In genomic region chr18:37343542-37343851, GRCh38 we compare ENCODE assay signal across 15 cellular contexts.
DNase-seq lines count a peak whose midpoint lies in the region; ATAC-seq and TF ChIP-seq lines count a peak whose summit lies in the region.
"Had no signal": no experiment of that assay in that cellular context is flagged by ENCODE, and none has a peak within 500 bp of the region (broad histone marks: within the 10 kb centered on the region; RNA-seq: fewer than 3 reads in every experiment).

No MANE protein-coding gene starts in this region.

- H2BK20ac ChIP-seq in IMR-90 (ENCODE audit: low read depth, low read length), result no peak overlapping the region

- H3K36me3 ChIP-seq in IMR-90 (ENCODE audit: control insufficient read depth, insufficient read depth, low read length), result no peaks in the 10 kb centered on the region
- H3K36me3 ChIP-seq: uterus had no signal

- CTCF ChIA-PET in IMR-90 (lab: Yijun Ruan, JAX), result interaction anchor here (0.6 to 1.9 kb wide), 7 partner anchors 9 to 881 kb away, joined by 3 to 5 read pairs (median 3); no protein-coding TSS in a partner anchor

- TF ChIP-seq CTCF in IMR-90 (conservative IDR thresholded peaks at IDR 0.05; ENCODE audit: low read depth, low read length) (no peak), brain (conservative IDR thresholded peaks at IDR 0.05) (peak in 1 of 2 experiments; percentile 9)

- H2AK5ac ChIP-seq in IMR-90 (ENCODE audit: low read depth, low read length), result no peak overlapping the region

- H3K4me1 ChIP-seq in IMR-90 (ENCODE audit: control insufficient read depth, insufficient read depth, low read length), result no peaks in the 10 kb centered on the region
- H3K4me1 ChIP-seq: uterus had no signal

- no peak overlapping the region for H3K56ac ChIP-seq in IMR-90 (ENCODE audit: extremely low read depth, insufficient read depth, low read length)

- H3K4ac ChIP-seq in IMR-90 (ENCODE audit: low read depth, low read length), result no peak overlapping the region

- H4K20me1 ChIP-seq in IMR-90 (ENCODE audit: insufficient read depth, low read length), result no peaks in the 10 kb centered on the region

- H3K14ac ChIP-seq in IMR-90 (replicated peaks; ENCODE audit: low read depth, low read length), result no peak overlapping the region

- H3K18ac ChIP-seq in IMR-90 (ENCODE audit: low read depth, low read length), result no peak overlapping the region

- H2AFZ ChIP-seq in IMR-90 (replicated peaks; ENCODE audit: low read length, poor library complexity), result peak overlapping the region; percentile 44

- no peak overlapping the region for H2BK5ac ChIP-seq in IMR-90 (ENCODE audit: low read depth, low read length, poor library complexity, severe bottlenecking)

- no peak overlapping the region for H2BK120ac ChIP-seq in IMR-90 (ENCODE audit: low read depth, low read length)

- H3K4me3 ChIP-seq in IMR-90 (ENCODE audit: insufficient read depth, low read depth, low read length), result no peak overlapping the region
- H3K4me3 ChIP-seq: uterus had no signal

- H2BK15ac ChIP-seq in IMR-90 (ENCODE audit: low read depth, low read length), result no peak overlapping the region

- peak overlapping the region; percentile 85 for H2AK9ac ChIP-seq in IMR-90 (replicated peaks; ENCODE audit: low read depth, low read length, poor library complexity)

- 29% methylated on average over 6 of the region's 7 CpGs; no CpG with 5 or more reads in 1 of the 2 experiments for WGBS in IMR-90 (ENCODE audit: extremely low coverage in 2 of 2, insufficient read length in 1 of 2), 2 experiments

- in situ Hi-C loops in IMR-90 (cut with MboI; ENCODE audit: low sequenced_read_pairs), result no loop called here

- H3K27ac ChIP-seq in IMR-90 (ENCODE audit: insufficient read depth, low read length), result no peak overlapping the region
- H3K27ac ChIP-seq: uterus had no signal

- no peak overlapping the region for H3K4me3 Mint-ChIP-seq in stimulated activated naive CD8-positive, alpha-beta T cell treated with anti-CD3 and anti-CD28 coated beads, Interleukin-15, amount 100 ng/mL, for 72 hours
- H3K4me3 Mint-ChIP-seq in brain, result no peak overlapping the region
- H3K4me3 Mint-ChIP-seq: activated T-cell treated with anti-CD3 and anti-CD28 coated beads, Interleukin-2, amount 50 U/mL, for 24 hours; naive thymus-derived CD8-positive, alpha-beta T cell; stimulated activated naive CD8-positive, alpha-beta T cell treated with anti-CD3 and anti-CD28 coated beads, Interleukin-15, Interleukin-2, amounts not matched to agents 100 ng/mL and 50 ng/mL, for 24 hours had no signal

- H3K9me3 Mint-ChIP-seq in stimulated activated naive CD8-positive, alpha-beta T cell treated with anti-CD3 and anti-CD28 coated beads, Interleukin-15, amount 100 ng/mL, for 72 hours, result no peaks in the 10 kb centered on the region
- peaks cover 0 to 2% (median 0%) of the 10 kb centered on the region in 5 experiments for H3K9me3 Mint-ChIP-seq in brain
- H3K9me3 Mint-ChIP-seq: activated naive CD4-positive, alpha-beta T cell treated with anti-CD3 and anti-CD28 coated beads, Interleukin-2, amount 50 U/mL, for 72 hours; activated T-cell treated with anti-CD3 and anti-CD28 coated beads, Interleukin-2, amount 50 U/mL, for 24 hours; naive thymus-derived CD8-positive, alpha-beta T cell; stimulated activated naive CD8-positive, alpha-beta T cell treated with anti-CD3 and anti-CD28 coated beads, Interleukin-15, Interleukin-2, amounts not matched to agents 100 ng/mL and 50 ng/mL, for 24 hours had no signal

- no peak for DNase-seq in stimulated activated naive CD8-positive, alpha-beta T cell treated with anti-CD3 and anti-CD28 coated beads, Interleukin-15, amount 100 ng/mL, for 72 hours
- DNase-seq in stimulated activated naive CD8-positive, alpha-beta T cell treated with anti-CD3 and anti-CD28 coated beads, Interleukin-15, Interleukin-2, amounts not matched to agents 100 U/mL and 50 U/mL, for 24 hours, result no peak
- DNase-seq in IMR-90, result no peak
- DNase-seq in activated CD4-positive, alpha-beta T cell treated with anti-CD3 and anti-CD28 coated beads, Interleukin-2, amount 50 U/mL, for 4 hours, result no peak
- DNase-seq in NCI-H446 treated with DMSO at 0.1 percent for 48 hours (lab: John Stamatoyannopoulos, UW), result no peak
- no peak for DNase-seq in ureter (ENCODE audit: low spot score)
- DNase-seq: NCI-H1436 treated with DMSO at 0.1 percent for 48 hours; stimulated activated CD4-positive, alpha-beta T cell treated with anti-CD3 and anti-CD28 coated beads, Interleukin-12 subunit alpha, Interleukin-12 subunit beta, amount 100 ng/mL, for 4 hours; uterus had no signal

- H3K9me3 ChIP-seq in IMR-90 (ENCODE audit: control insufficient read depth, insufficient read depth, low read length), result no peaks in the 10 kb centered on the region
- H3K9me3 ChIP-seq: uterus had no signal

- H3K4me1 Mint-ChIP-seq in stimulated activated naive CD8-positive, alpha-beta T cell treated with anti-CD3 and anti-CD28 coated beads, Interleukin-15, amount 100 ng/mL, for 72 hours, result peaks cover 7% of the 10 kb centered on the region
- peaks cover 71% of the 10 kb centered on the region for H3K4me1 Mint-ChIP-seq in brain

- BruUV-seq in IMR-90 (replicated peaks; lab: Mats Ljungman, UMichigan), result no TSS peak

- no peak for TF ChIP-seq RAD21 in IMR-90 (IDR thresholded peaks at IDR 0.05; ENCODE audit: low read length)

- H3K23ac ChIP-seq in IMR-90 (ENCODE audit: low read depth, low read length), result no peak overlapping the region

- H4K5ac ChIP-seq in IMR-90 (ENCODE audit: low read depth, low read length), result no peak overlapping the region

- dilution Hi-C loops in IMR-90 (cut with HindIII; ENCODE audit: low sequenced_read_pairs, unreplicated experiment), result no loop called here

- H4K91ac ChIP-seq in IMR-90 (ENCODE audit: insufficient read depth, low read depth, low read length), result no peak overlapping the region

- no peaks in the 10 kb centered on the region for H3K36me3 Mint-ChIP-seq in brain
- H3K36me3 Mint-ChIP-seq: activated naive CD4-positive, alpha-beta T cell treated with anti-CD3 and anti-CD28 coated beads, Interleukin-2, amount 50 U/mL, for 72 hours; naive thymus-derived CD8-positive, alpha-beta T cell had no signal

- ATAC-seq in stimulated activated naive CD8-positive, alpha-beta T cell treated with anti-CD3 and anti-CD28 coated beads, Interleukin-15, amount 100 ng/mL, for 72 hours, result peak; percentile 8
- no peak for ATAC-seq in stimulated activated naive CD8-positive, alpha-beta T cell treated with anti-CD3 and anti-CD28 coated beads, Interleukin-15, Interleukin-2, amounts not matched to agents 100 U/mL and 50 U/mL, for 24 hours
- ATAC-seq in IMR-90 (ENCODE audit: low read depth) (peak; percentile 38; the same call in 1 of the 2 replicates), GM21717 (IDR thresholded peaks at IDR 0.05; ENCODE audit: unreplicated experiment) (no peak)

- TF ChIP-seq POLR2A in IMR-90 (IDR thresholded peaks at IDR 0.05; ENCODE audit: low read depth, low read length), result no peak

- H3K27me3 Mint-ChIP-seq in stimulated activated naive CD8-positive, alpha-beta T cell treated with anti-CD3 and anti-CD28 coated beads, Interleukin-15, amount 100 ng/mL, for 72 hours, result peaks cover 45% of the 10 kb centered on the region
- no peaks in the 10 kb centered on the region for H3K27me3 Mint-ChIP-seq in brain

- H4K8ac ChIP-seq in IMR-90 (ENCODE audit: low read depth in 2 of 2, low read length in 2 of 2), result no peak overlapping the region

- H3K27me3 ChIP-seq in IMR-90 (ENCODE audit: control insufficient read depth, insufficient read depth, low read length), result peaks cover 15% of the 10 kb centered on the region; the same call in 1 of the 2 replicates
- H3K27me3 ChIP-seq: uterus had no signal

- H3K4me2 ChIP-seq in IMR-90 (ENCODE audit: low read depth, low read length), result no peak overlapping the region

- no peak overlapping the region for H3K27ac Mint-ChIP-seq in stimulated activated naive CD8-positive, alpha-beta T cell treated with anti-CD3 and anti-CD28 coated beads, Interleukin-15, amount 100 ng/mL, for 72 hours
- peak overlapping the region; percentile 32 to 83 (median 65) for H3K27ac Mint-ChIP-seq in brain
- H3K27ac Mint-ChIP-seq: activated naive CD4-positive, alpha-beta T cell treated with anti-CD3 and anti-CD28 coated beads, Interleukin-2, amount 50 U/mL, for 72 hours; activated T-cell treated with anti-CD3 and anti-CD28 coated beads, Interleukin-2, amount 50 U/mL, for 24 hours; stimulated activated naive CD8-positive, alpha-beta T cell treated with anti-CD3 and anti-CD28 coated beads, Interleukin-15, Interleukin-2, amounts not matched to agents 100 ng/mL and 50 ng/mL, for 24 hours had no signal

- intact Hi-C loops in IMR-90 (cut with micrococcal nuclease), result loop anchor here (1.0 kb wide), 2 partner anchors 195 to 401 kb away; no protein-coding TSS in a partner anchor

- POLR2A ChIA-PET in IMR-90 (lab: Charles Lee; ENCODE audit: unreplicated experiment), result no interaction called here

- H3K9me1 ChIP-seq in IMR-90 (ENCODE audit: insufficient read depth, low read length), result no peaks in the 10 kb centered on the region

- no peaks in the 10 kb centered on the region for H3K79me1 ChIP-seq in IMR-90 (ENCODE audit: low read depth in 1 of 2, low read length in 2 of 2)

- no peak overlapping the region for H3K9ac ChIP-seq in IMR-90 (ENCODE audit: low read depth, low read length)

TF ChIP-seq in IMR-90, 13 proteins besides CTCF, POLR2A, EP300 and RAD21 (continues in another document):
- no peak for TF ChIP-seq MXI1 (IDR thresholded peaks at IDR 0.05; ENCODE audit: borderline replicate concordance, low read depth, low read length)
- no peak for TF ChIP-seq USF2 (IDR thresholded peaks at IDR 0.05; ENCODE audit: low read depth, low read length)
- no peak for TF ChIP-seq MAZ (IDR thresholded peaks at IDR 0.05; ENCODE audit: borderline replicate concordance, low read depth, low read length)
- no peak for TF ChIP-seq MAFK (IDR thresholded peaks at IDR 0.05; ENCODE audit: low read depth, low read length)
- TF ChIP-seq RCOR1 (IDR thresholded peaks at IDR 0.05; ENCODE audit: insufficient replicate concordance, low read length), result no peak
- TF ChIP-seq NFE2L2 (IDR thresholded peaks at IDR 0.05; ENCODE audit: low read depth, low read length), result no peak
- no peak for TF ChIP-seq SMC3 (IDR thresholded peaks at IDR 0.05; ENCODE audit: low read depth, low read length)
- no peak for TF ChIP-seq FOS (IDR thresholded peaks at IDR 0.05; ENCODE audit: low read depth, low read length)
- TF ChIP-seq CHD1 (IDR thresholded peaks at IDR 0.05; ENCODE audit: low read depth, low read length), result no peak

Comparison
In these comparisons a context has a peak if more than half of its experiments do, and no peak if none do; other contexts are left out.
1. ATAC-seq: peak in stimulated activated naive CD8-positive, alpha-beta T cell treated with anti-CD3 and anti-CD28 coated beads, Interleukin-15, amount 100 ng/mL, for 72 hours (single experiment) and IMR-90 (single experiment); none in stimulated activated naive CD8-positive, alpha-beta T cell treated with anti-CD3 and anti-CD28 coated beads, Interleukin-15, Interleukin-2, amounts not matched to agents 100 U/mL and 50 U/mL, for 24 hours (single experiment) and GM21717 (single experiment).
2. H3K27ac Mint-ChIP-seq: peak in brain (5 of 5); none in stimulated activated naive CD8-positive, alpha-beta T cell treated with anti-CD3 and anti-CD28 coated beads, Interleukin-15, amount 100 ng/mL, for 72 hours (0 of 2).